8 cellular contexts compared by ENCODE assay signal in the genomic region with DNA sequence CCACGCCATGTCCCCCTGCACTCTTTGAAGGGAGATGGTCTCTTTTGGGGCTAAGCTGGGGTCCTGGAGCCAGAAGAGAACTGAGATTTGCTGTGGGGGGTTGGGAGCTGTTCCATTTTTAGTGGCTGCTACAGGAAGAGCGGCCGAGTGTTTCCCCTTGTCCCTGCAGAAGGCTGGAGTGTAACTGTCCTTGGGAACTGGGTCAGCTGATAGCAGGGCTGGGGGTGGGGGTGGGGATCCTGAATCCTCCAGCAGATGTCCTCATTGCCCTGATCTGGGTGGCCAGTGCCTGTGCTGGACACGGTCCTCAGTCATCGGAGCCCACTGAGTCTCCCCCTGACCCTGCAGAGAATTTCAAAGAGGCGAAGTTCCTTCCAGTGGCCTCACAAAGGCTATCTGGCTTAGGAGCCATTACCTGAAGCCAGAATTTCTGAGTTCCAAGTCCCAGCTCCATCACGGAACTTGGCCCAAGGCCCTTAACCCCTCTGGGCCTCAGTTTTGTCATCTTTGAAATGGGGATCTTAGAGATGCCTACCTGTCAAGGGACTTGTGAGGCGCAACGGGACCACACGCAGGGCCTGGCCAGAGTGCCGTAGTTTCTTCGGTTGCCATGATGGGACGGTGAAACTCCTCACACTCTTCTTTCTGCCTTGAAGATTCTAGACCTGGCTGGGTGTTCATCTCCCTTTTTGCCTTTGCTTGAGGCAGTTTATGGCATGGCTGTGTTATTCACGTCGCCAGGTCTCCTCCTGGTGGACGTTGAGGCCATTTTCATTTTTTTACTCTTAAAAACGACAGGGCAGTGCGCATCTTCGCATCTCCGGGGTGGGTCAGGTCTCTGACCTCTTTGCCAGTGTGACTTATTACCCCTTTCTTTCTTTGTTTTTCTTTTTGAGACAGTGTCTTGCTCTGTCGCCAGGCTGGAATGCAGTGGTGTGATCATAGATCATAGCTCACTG. TPM values are rescaled to one million over a fixed set of nuclear protein-coding genes. Genes with fewer than 3 reads are reported as not detected.
DNase-seq lines count a peak whose midpoint lies in the region; ATAC-seq and TF ChIP-seq lines count a peak whose summit lies in the region.

No MANE protein-coding gene starts in this region.

- in situ Hi-C loops in astrocyte of the cerebellum (cut with HindIII; ENCODE audit: low sequenced_read_pairs): no loop called here

- no peak for DNase-seq in activated CD8-positive, alpha-beta memory T cell treated with anti-CD3 and anti-CD28 coated beads, Interleukin-2, amount 10 ng/mL, durations not matched to agents 7 days and 5 days
- DNase-seq in activated CD8-positive, alpha-beta memory T cell treated with anti-CD3 and anti-CD28 coated beads for 24 hours: no peak
- DNase-seq in astrocyte of the cerebellum (ENCODE audit: low read depth) (no peak), immature natural killer cell (peak in 1 of 3 donors; percentile 27), smooth muscle cell (lab: John Stamatoyannopoulos, UW; ENCODE audit: unreplicated experiment) (no peak), NCI-H2107 treated with DMSO at 0.1 percent for 48 hours (lab: John Stamatoyannopoulos, UW; ENCODE audit: unreplicated experiment) (no peak), DMS 273 (lab: John Stamatoyannopoulos, UW; ENCODE audit: unreplicated experiment) (no peak)
- no peak for DNase-seq in activated CD4-positive, CD25-positive, alpha-beta regulatory T cell treated with anti-CD3 and anti-CD28 coated beads, Interleukin-2, amount 50 U/mL, for 72 hours

- no peak for ATAC-seq in activated CD8-positive, alpha-beta memory T cell treated with anti-CD3 and anti-CD28 coated beads, Interleukin-2, amount 10 ng/mL, durations not matched to agents 7 days and 5 days

- no peak overlapping the region for H3K9ac ChIP-seq in smooth muscle cell (ENCODE audit: low read depth)

- H3K4me3 Mint-ChIP-seq in activated CD8-positive, alpha-beta memory T cell treated with anti-CD3 and anti-CD28 coated beads, Interleukin-2, amount 10 ng/mL, durations not matched to agents 7 days and 5 days: no peak overlapping the region
- H3K4me3 Mint-ChIP-seq in immature natural killer cell: no peak overlapping the region

- no peaks in the 10 kb centered on the region for H3K27me3 ChIP-seq in smooth muscle cell (ENCODE audit: low read depth)

- 72% methylated on average over 21 of the region's 21 CpGs for WGBS in smooth muscle cell (ENCODE audit: low lambda C conversion rate)

- peaks cover 23% of the 10 kb centered on the region for H3K36me3 Mint-ChIP-seq in activated CD8-positive, alpha-beta memory T cell treated with anti-CD3 and anti-CD28 coated beads, Interleukin-2, amount 10 ng/mL, durations not matched to agents 7 days and 5 days
- peaks cover 0 to 6% (median 0%) of the 10 kb centered on the region in 3 donors for H3K36me3 Mint-ChIP-seq in immature natural killer cell

- H3K27ac Mint-ChIP-seq in activated CD8-positive, alpha-beta memory T cell treated with anti-CD3 and anti-CD28 coated beads, Interleukin-2, amount 10 ng/mL, durations not matched to agents 7 days and 5 days: peak overlapping the region; percentile 6
- H3K27ac Mint-ChIP-seq in immature natural killer cell: peak overlapping the region; percentile 36 to 82 (median 76)

- peaks cover 31% of the 10 kb centered on the region for H3K4me1 Mint-ChIP-seq in activated CD8-positive, alpha-beta memory T cell treated with anti-CD3 and anti-CD28 coated beads, Interleukin-2, amount 10 ng/mL, durations not matched to agents 7 days and 5 days
- H3K4me1 Mint-ChIP-seq in immature natural killer cell: peaks cover 41 to 43% of the 10 kb centered on the region in 2 donors

- no peaks in the 10 kb centered on the region for H3K9me3 ChIP-seq in smooth muscle cell (replicated peaks; ENCODE audit: low read depth)

- no peaks in the 10 kb centered on the region for H3K27me3 Mint-ChIP-seq in activated CD8-positive, alpha-beta memory T cell treated with anti-CD3 and anti-CD28 coated beads, Interleukin-2, amount 10 ng/mL, durations not matched to agents 7 days and 5 days
- peaks cover 0 to 9% (median 6%) of the 10 kb centered on the region in 3 donors for H3K27me3 Mint-ChIP-seq in immature natural killer cell (ENCODE audit: low read depth in 3 of 3)

- peak; percentile 17 for TF ChIP-seq CTCF in astrocyte of the cerebellum (IDR thresholded peaks at IDR 0.05; ENCODE audit: low read depth, low read length, missing control alignments)
- peak; percentile 27 for TF ChIP-seq CTCF in smooth muscle cell (IDR thresholded peaks at IDR 0.05; ENCODE audit: borderline replicate concordance, insufficient read depth, poor library complexity, severe bottlenecking)

- H3K9me3 Mint-ChIP-seq in activated CD8-positive, alpha-beta memory T cell treated with anti-CD3 and anti-CD28 coated beads, Interleukin-2, amount 10 ng/mL, durations not matched to agents 7 days and 5 days (ENCODE audit: low read depth): no peaks in the 10 kb centered on the region
- no peaks in the 10 kb centered on the region for H3K9me3 Mint-ChIP-seq in immature natural killer cell

- H2AFZ ChIP-seq in smooth muscle cell (ENCODE audit: low read depth): no peak overlapping the region

- CTCF ChIA-PET in activated CD8-positive, alpha-beta memory T cell treated with anti-CD3 and anti-CD28 coated beads, Interleukin-2, amount 10 ng/mL, durations not matched to agents 7 days and 5 days (lab: Charles Lee): interaction anchor here (1.3 to 4.8 kb wide), 4 partner anchors 18 to 94 kb away, joined by 3 to 32 read pairs (median 4); a partner anchor contains a TSS

- H3K4me2 ChIP-seq in smooth muscle cell: no peak overlapping the region

- no peaks in the 10 kb centered on the region for H3F3A ChIP-seq in smooth muscle cell (ENCODE audit: low read depth)

- H3K4me3 ChIP-seq in astrocyte of the cerebellum (ENCODE audit: low read depth, low read length): no peak overlapping the region
- H3K4me3 ChIP-seq in smooth muscle cell: no peak overlapping the region

- H3K4me1 ChIP-seq in smooth muscle cell (ENCODE audit: low read depth): peaks cover 3% of the 10 kb centered on the region

- H3K27ac ChIP-seq in smooth muscle cell (ENCODE audit: low read depth): peak overlapping the region; percentile 49

- H3K36me3 ChIP-seq in smooth muscle cell (ENCODE audit: low read depth): no peaks in the 10 kb centered on the region

- H3K79me2 ChIP-seq in smooth muscle cell (ENCODE audit: low read depth): peaks cover 24% of the 10 kb centered on the region

- H4K20me1 ChIP-seq in smooth muscle cell (ENCODE audit: low read depth): peaks cover 56% of the 10 kb centered on the region

RNA-seq across cellular contexts. Expression of a gene that starts 51.9 kb away (rescaled TPM):
- 100 to 1,000 TPM; 267 to 315 TPM for total RNA-seq in activated CD8-positive, alpha-beta memory T cell treated with anti-CD3 and anti-CD28 coated beads, Interleukin-2, amount 10 ng/mL, durations not matched to agents 7 days and 5 days
- 100 to 1,000 TPM in 1 of 3 donors, 10 to 100 TPM in 2; 62.9 to 170 (median 92.7) TPM for polyA plus RNA-seq in immature natural killer cell
- 46.4 and 65.1 TPM in 2 replicates for total RNA-seq in smooth muscle cell
- polyA plus RNA-seq in smooth muscle cell: 93.2 and 111 TPM in 2 replicates
